ENCODE assay signal across 18 cellular contexts in the genomic region with DNA sequence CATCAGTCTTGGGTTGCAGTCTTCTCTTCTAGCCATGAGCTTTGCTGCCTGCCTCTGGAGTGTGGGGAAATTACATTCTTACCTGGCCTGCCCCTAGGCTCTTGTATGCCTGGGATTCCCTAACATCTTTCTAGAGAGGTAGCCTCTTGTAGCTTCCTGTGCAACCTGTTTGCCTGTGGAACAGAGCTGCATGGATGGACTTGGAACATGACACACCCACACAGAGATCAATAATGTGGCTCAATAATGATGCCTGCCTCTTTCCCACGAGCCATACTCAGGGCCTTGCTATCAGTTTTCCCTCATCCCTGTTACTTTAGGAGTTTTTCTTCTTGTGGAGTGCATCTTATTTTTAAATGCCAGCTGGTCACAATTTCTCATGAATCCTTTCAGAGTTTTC.
"Had no signal": no experiment of that assay in that cellular context is flagged by ENCODE, and none has a peak within 500 bp of the region (broad histone marks: within the 10 kb centered on the region; RNA-seq: fewer than 3 reads in every experiment).

No MANE protein-coding gene starts in this region.

- DNase-seq: effector memory CD4-positive, alpha-beta T cell; esophagus squamous epithelium; foreskin fibroblast; glutamatergic neuron; islet precursor cell; left ventricle myocardium inferior; mesenchymal stem cell; midbrain; naive B cell; posterior cingulate gyrus; sigmoid colon; stimulated activated CD4-positive, alpha-beta T cell treated with anti-CD3 and anti-CD28 coated beads, Interleukin-2, amount 100 ng/mL, for 48 hours; tibial artery; upper lobe of right lung had no signal

- H3K4me3 Mint-ChIP-seq: central memory CD8-positive, alpha-beta T cell; nephron; stimulated activated naive CD8-positive, alpha-beta T cell treated with anti-CD3 and anti-CD28 coated beads, Interleukin-15, Interleukin-2, amounts not matched to agents 100 ng/mL and 50 ng/mL, for 24 hours had no signal

- H3K27ac Mint-ChIP-seq: nephron; stimulated activated naive CD8-positive, alpha-beta T cell treated with anti-CD3 and anti-CD28 coated beads, Interleukin-15, Interleukin-2, amounts not matched to agents 100 ng/mL and 50 ng/mL, for 24 hours had no signal

- H3K27me3 Mint-ChIP-seq: central memory CD8-positive, alpha-beta T cell; naive B cell; stimulated activated naive CD8-positive, alpha-beta T cell treated with anti-CD3 and anti-CD28 coated beads, Interleukin-15, Interleukin-2, amounts not matched to agents 100 ng/mL and 50 ng/mL, for 24 hours had no signal

- H3K9me3 Mint-ChIP-seq: central memory CD8-positive, alpha-beta T cell; naive B cell; nephron; stimulated activated naive CD8-positive, alpha-beta T cell treated with anti-CD3 and anti-CD28 coated beads, Interleukin-15, Interleukin-2, amounts not matched to agents 100 ng/mL and 50 ng/mL, for 24 hours had no signal

- H3K36me3 Mint-ChIP-seq: naive B cell had no signal

- ATAC-seq: gastroesophageal sphincter had no signal
